Comparison of ENCODE assay signal across 2 cellular contexts in genomic region chr7:831596-832291, GRCh38.
A peak's percentile ranks its signal among the peaks of the same experiment; 100 is the strongest.
TF ChIP-seq lines count a peak whose summit lies in the region.

No MANE protein-coding gene starts in this region.

TF ChIP-seq in HEK293, 187 proteins besides CTCF, POLR2A, EP300 and RAD21 (continues in another document):
- TF ChIP-seq, protein P1, sequence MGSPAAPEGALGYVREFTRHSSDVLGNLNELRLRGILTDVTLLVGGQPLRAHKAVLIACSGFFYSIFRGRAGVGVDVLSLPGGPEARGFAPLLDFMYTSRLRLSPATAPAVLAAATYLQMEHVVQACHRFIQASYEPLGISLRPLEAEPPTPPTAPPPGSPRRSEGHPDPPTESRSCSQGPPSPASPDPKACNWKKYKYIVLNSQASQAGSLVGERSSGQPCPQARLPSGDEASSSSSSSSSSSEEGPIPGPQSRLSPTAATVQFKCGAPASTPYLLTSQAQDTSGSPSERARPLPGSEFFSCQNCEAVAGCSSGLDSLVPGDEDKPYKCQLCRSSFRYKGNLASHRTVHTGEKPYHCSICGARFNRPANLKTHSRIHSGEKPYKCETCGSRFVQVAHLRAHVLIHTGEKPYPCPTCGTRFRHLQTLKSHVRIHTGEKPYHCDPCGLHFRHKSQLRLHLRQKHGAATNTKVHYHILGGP (tag by site-specific recombination; IDR thresholded peaks at IDR 0.05): no peak
- TF ChIP-seq ZNF202 (tag by site-specific recombination; IDR thresholded peaks at IDR 0.05; ENCODE audit: borderline replicate concordance) (no peak), MEIS1 (CRISPR knock-in tag; IDR thresholded peaks at IDR 0.05; ENCODE audit: borderline replicate concordance) (peak; percentile 80; the same call in 1 of the 2 replicates), ZNF366 (tag by site-specific recombination; conservative IDR thresholded peaks at IDR 0.05) (peak; percentile 62; the same call in 1 of the 2 replicates), EGR2 (tag by site-specific recombination; IDR thresholded peaks at IDR 0.05; ENCODE audit: low read depth) (no peak), ZNF362 (tag by site-specific recombination; IDR thresholded peaks at IDR 0.05) (peak; percentile 82; the same call in 1 of the 2 replicates), ZNF184 (tag by site-specific recombination; IDR thresholded peaks at IDR 0.05) (0 out of 2 replicates have a peak, but pooled peaks have one; percentile 9), ZNF140 (tag by site-specific recombination; IDR thresholded peaks at IDR 0.05) (no peak), TCF7L2 (IDR thresholded peaks at IDR 0.05; ENCODE audit: borderline replicate concordance, low read depth, low read length) (no peak), ZNF660 (tag by site-specific recombination; IDR thresholded peaks at IDR 0.05) (peak; percentile 72; the same call in 1 of the 2 replicates), ZNF768 (tag by site-specific recombination; IDR thresholded peaks at IDR 0.05) (no peak), SP7 (tag by site-specific recombination; IDR thresholded peaks at IDR 0.05) (peak; percentile 19), ZNF37A (tag by site-specific recombination; IDR thresholded peaks at IDR 0.05) (no peak), ZNF830 (tag by site-specific recombination; IDR thresholded peaks at IDR 0.05; ENCODE audit: low read depth) (no peak), PRDM1 (tag by site-specific recombination; IDR thresholded peaks at IDR 0.05) (peak; percentile 78)
- TF ChIP-seq, protein P2, sequence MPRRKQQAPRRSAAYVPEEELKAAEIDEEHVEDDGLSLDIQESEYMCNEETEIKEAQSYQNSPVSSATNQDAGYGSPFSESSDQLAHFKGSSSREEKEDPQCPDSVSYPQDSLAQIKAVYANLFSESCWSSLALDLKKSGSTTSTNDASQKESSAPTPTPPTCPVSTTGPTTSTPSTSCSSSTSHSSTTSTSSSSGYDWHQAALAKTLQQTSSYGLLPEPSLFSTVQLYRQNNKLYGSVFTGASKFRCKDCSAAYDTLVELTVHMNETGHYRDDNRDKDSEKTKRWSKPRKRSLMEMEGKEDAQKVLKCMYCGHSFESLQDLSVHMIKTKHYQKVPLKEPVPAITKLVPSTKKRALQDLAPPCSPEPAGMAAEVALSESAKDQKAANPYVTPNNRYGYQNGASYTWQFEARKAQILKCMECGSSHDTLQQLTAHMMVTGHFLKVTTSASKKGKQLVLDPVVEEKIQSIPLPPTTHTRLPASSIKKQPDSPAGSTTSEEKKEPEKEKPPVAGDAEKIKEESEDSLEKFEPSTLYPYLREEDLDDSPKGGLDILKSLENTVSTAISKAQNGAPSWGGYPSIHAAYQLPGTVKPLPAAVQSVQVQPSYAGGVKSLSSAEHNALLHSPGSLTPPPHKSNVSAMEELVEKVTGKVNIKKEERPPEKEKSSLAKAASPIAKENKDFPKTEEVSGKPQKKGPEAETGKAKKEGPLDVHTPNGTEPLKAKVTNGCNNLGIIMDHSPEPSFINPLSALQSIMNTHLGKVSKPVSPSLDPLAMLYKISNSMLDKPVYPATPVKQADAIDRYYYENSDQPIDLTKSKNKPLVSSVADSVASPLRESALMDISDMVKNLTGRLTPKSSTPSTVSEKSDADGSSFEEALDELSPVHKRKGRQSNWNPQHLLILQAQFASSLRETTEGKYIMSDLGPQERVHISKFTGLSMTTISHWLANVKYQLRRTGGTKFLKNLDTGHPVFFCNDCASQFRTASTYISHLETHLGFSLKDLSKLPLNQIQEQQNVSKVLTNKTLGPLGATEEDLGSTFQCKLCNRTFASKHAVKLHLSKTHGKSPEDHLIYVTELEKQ (tag by site-specific recombination; IDR thresholded peaks at IDR 0.05; ENCODE audit: borderline replicate concordance): peak; percentile 51; the same call in 1 of the 2 replicates
- TF ChIP-seq, protein P3, sequence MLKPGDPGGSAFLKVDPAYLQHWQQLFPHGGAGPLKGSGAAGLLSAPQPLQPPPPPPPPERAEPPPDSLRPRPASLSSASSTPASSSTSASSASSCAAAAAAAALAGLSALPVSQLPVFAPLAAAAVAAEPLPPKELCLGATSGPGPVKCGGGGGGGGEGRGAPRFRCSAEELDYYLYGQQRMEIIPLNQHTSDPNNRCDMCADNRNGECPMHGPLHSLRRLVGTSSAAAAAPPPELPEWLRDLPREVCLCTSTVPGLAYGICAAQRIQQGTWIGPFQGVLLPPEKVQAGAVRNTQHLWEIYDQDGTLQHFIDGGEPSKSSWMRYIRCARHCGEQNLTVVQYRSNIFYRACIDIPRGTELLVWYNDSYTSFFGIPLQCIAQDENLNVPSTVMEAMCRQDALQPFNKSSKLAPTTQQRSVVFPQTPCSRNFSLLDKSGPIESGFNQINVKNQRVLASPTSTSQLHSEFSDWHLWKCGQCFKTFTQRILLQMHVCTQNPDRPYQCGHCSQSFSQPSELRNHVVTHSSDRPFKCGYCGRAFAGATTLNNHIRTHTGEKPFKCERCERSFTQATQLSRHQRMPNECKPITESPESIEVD (tag by site-specific recombination; IDR thresholded peaks at IDR 0.05): peak; percentile 96
- TF ChIP-seq, protein P4, sequence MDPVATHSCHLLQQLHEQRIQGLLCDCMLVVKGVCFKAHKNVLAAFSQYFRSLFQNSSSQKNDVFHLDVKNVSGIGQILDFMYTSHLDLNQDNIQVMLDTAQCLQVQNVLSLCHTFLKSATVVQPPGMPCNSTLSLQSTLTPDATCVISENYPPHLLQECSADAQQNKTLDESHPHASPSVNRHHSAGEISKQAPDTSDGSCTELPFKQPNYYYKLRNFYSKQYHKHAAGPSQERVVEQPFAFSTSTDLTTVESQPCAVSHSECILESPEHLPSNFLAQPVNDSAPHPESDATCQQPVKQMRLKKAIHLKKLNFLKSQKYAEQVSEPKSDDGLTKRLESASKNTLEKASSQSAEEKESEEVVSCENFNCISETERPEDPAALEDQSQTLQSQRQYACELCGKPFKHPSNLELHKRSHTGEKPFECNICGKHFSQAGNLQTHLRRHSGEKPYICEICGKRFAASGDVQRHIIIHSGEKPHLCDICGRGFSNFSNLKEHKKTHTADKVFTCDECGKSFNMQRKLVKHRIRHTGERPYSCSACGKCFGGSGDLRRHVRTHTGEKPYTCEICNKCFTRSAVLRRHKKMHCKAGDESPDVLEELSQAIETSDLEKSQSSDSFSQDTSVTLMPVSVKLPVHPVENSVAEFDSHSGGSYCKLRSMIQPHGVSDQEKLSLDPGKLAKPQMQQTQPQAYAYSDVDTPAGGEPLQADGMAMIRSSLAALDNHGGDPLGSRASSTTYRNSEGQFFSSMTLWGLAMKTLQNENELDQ (tag by site-specific recombination; IDR thresholded peaks at IDR 0.05; ENCODE audit: low read depth): no peak

TF ChIP-seq in GM12878, 131 proteins besides CTCF, POLR2A, EP300 and RAD21 (continued from another document and continues in another):
- TF ChIP-seq, protein P5, sequence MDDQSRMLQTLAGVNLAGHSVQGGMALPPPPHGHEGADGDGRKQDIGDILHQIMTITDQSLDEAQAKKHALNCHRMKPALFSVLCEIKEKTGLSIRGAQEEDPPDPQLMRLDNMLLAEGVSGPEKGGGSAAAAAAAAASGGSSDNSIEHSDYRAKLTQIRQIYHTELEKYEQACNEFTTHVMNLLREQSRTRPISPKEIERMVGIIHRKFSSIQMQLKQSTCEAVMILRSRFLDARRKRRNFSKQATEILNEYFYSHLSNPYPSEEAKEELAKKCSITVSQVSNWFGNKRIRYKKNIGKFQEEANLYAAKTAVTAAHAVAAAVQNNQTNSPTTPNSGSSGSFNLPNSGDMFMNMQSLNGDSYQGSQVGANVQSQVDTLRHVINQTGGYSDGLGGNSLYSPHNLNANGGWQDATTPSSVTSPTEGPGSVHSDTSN (IDR thresholded peaks at IDR 0.05; ENCODE audit: insufficient replicate concordance, low read depth, low read length): peak; percentile 38
- TF ChIP-seq CBX3 (IDR thresholded peaks at IDR 0.05; ENCODE audit: borderline replicate concordance, low read depth): no peak
- TF ChIP-seq IKZF1 (conservative IDR thresholded peaks at IDR 0.05): peak; percentile 55; the same call in 1 of the 2 replicates
- TF ChIP-seq RCOR1 (conservative IDR thresholded peaks at IDR 0.05; ENCODE audit: low read depth, low read length): no peak
- TF ChIP-seq CHD4 (IDR thresholded peaks at IDR 0.05): 0 out of 2 replicates have a peak, but pooled peaks have one; percentile 16
- TF ChIP-seq MXI1 (IDR thresholded peaks at IDR 0.05; ENCODE audit: low read depth, low read length): 0 out of 2 replicates have a peak, but pooled peaks have one; percentile 34
- TF ChIP-seq, protein P6, sequence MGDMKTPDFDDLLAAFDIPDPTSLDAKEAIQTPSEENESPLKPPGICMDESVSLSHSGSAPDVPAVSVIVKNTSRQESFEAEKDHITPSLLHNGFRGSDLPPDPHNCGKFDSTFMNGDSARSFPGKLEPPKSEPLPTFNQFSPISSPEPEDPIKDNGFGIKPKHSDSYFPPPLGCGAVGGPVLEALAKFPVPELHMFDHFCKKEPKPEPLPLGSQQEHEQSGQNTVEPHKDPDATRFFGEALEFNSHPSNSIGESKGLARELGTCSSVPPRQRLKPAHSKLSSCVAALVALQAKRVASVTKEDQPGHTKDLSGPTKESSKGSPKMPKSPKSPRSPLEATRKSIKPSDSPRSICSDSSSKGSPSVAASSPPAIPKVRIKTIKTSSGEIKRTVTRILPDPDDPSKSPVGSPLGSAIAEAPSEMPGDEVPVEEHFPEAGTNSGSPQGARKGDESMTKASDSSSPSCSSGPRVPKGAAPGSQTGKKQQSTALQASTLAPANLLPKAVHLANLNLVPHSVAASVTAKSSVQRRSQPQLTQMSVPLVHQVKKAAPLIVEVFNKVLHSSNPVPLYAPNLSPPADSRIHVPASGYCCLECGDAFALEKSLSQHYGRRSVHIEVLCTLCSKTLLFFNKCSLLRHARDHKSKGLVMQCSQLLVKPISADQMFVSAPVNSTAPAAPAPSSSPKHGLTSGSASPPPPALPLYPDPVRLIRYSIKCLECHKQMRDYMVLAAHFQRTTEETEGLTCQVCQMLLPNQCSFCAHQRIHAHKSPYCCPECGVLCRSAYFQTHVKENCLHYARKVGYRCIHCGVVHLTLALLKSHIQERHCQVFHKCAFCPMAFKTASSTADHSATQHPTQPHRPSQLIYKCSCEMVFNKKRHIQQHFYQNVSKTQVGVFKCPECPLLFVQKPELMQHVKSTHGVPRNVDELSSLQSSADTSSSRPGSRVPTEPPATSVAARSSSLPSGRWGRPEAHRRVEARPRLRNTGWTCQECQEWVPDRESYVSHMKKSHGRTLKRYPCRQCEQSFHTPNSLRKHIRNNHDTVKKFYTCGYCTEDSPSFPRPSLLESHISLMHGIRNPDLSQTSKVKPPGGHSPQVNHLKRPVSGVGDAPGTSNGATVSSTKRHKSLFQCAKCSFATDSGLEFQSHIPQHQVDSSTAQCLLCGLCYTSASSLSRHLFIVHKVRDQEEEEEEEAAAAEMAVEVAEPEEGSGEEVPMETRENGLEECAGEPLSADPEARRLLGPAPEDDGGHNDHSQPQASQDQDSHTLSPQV (IDR thresholded peaks at IDR 0.05): no peak
- TF ChIP-seq NFIC (IDR thresholded peaks at IDR 0.05; ENCODE audit: low read depth, low read length): peak; percentile 83
- peak; percentile 92 for TF ChIP-seq MEF2A (IDR thresholded peaks at IDR 0.05; ENCODE audit: insufficient read depth, low read depth, low read length)
- no peak for TF ChIP-seq ZBTB33 (IDR thresholded peaks at IDR 0.05)
- no peak for TF ChIP-seq FOS (IDR thresholded peaks at IDR 0.05; ENCODE audit: borderline replicate concordance, extremely low read depth, insufficient read length)
- TF ChIP-seq, protein P7, sequence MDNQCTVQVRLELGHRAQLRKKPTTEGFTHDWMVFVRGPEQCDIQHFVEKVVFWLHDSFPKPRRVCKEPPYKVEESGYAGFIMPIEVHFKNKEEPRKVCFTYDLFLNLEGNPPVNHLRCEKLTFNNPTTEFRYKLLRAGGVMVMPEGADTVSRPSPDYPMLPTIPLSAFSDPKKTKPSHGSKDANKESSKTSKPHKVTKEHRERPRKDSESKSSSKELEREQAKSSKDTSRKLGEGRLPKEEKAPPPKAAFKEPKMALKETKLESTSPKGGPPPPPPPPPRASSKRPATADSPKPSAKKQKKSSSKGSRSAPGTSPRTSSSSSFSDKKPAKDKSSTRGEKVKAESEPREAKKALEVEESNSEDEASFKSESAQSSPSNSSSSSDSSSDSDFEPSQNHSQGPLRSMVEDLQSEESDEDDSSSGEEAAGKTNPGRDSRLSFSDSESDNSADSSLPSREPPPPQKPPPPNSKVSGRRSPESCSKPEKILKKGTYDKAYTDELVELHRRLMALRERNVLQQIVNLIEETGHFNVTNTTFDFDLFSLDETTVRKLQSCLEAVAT (IDR thresholded peaks at IDR 0.05): peak; percentile 71
- peak; percentile 46; the same call in 1 of the 2 replicates for TF ChIP-seq ZBED1 (IDR thresholded peaks at IDR 0.05; ENCODE audit: borderline replicate concordance)
- TF ChIP-seq BCL11A (IDR thresholded peaks at IDR 0.05; ENCODE audit: low read depth, low read length): peak; percentile 69; the same call in 1 of the 2 replicates
- peak; percentile 92 for TF ChIP-seq JUNB (IDR thresholded peaks at IDR 0.05)
- TF ChIP-seq NBN (IDR thresholded peaks at IDR 0.05): peak; percentile 26; the same call in 1 of the 2 replicates
- TF ChIP-seq ATF7 (IDR thresholded peaks at IDR 0.05; ENCODE audit: low read depth): peak; percentile 95
- peak; percentile 69 to 70 for TF ChIP-seq IKZF2 (IDR thresholded peaks at IDR 0.05)
- no peak for TF ChIP-seq NR2C2 (IDR thresholded peaks at IDR 0.05; ENCODE audit: borderline replicate concordance, control insufficient read depth, insufficient read length, low read depth)
- TF ChIP-seq MTA2 (IDR thresholded peaks at IDR 0.05; ENCODE audit: low read depth): peak; percentile 13; the same call in 1 of the 2 replicates
- peak; percentile 36; the same call in 1 of the 2 replicates for TF ChIP-seq CREM (IDR thresholded peaks at IDR 0.05; ENCODE audit: low read depth)
- peak; percentile 48; the same call in 1 of the 2 replicates for TF ChIP-seq PAX8 (IDR thresholded peaks at IDR 0.05)
- no peak for TF ChIP-seq HDAC2 (IDR thresholded peaks at IDR 0.05)
- TF ChIP-seq ATF2 (IDR thresholded peaks at IDR 0.05; ENCODE audit: low read length): peak; percentile 76; the same call in 1 of the 2 replicates
- peak; percentile 89 for TF ChIP-seq JUND (IDR thresholded peaks at IDR 0.05; ENCODE audit: low read depth, low read length)
